17 cellular contexts compared by ENCODE assay signal in genomic region chr12:131747276-131747675, GRCh38.
"Had no signal": no experiment of that assay in that cellular context is flagged by ENCODE, and none has a peak within 500 bp of the region (broad histone marks: within the 10 kb centered on the region; RNA-seq: fewer than 3 reads in every experiment).

No MANE protein-coding gene starts in this region.

- H3K4me1 ChIP-seq: esophagus squamous epithelium, gastrocnemius medialis, prostate gland, right lobe of liver, SJCRH30, suprapubic skin, upper lobe of left lung had no signal

- H3K9me3 ChIP-seq: gastrocnemius medialis, prostate gland, right lobe of liver, SJCRH30, suprapubic skin, upper lobe of left lung had no signal

- H3K27ac ChIP-seq: esophagus squamous epithelium, gastrocnemius medialis, prostate gland, right lobe of liver, SJCRH30, suprapubic skin, upper lobe of left lung had no signal

- H3K27me3 ChIP-seq: esophagus squamous epithelium, gastrocnemius medialis, right lobe of liver, SJCRH30, suprapubic skin, upper lobe of left lung had no signal

- H3K4me3 ChIP-seq: esophagus squamous epithelium, gastrocnemius medialis, prostate gland, right lobe of liver, SJCRH30, suprapubic skin, upper lobe of left lung had no signal

- DNase-seq: activated CD4-positive, alpha-beta memory T cell treated with anti-CD3 and anti-CD28 coated beads for 36 hours; activated CD4-positive, CD25-positive, alpha-beta regulatory T cell treated with anti-CD3 and anti-CD28 coated beads, Interleukin-2, amount 50 U/mL, for 72 hours; activated CD8-positive, alpha-beta memory T cell treated with anti-CD3 and anti-CD28 coated beads, Interleukin-2, amount 50 U/mL, for 4 hours; activated naive CD4-positive, alpha-beta T cell treated with anti-CD3 and anti-CD28 coated beads for 36 hours; cerebellar nuclear complex; dermis blood vessel endothelial cell; esophagus squamous epithelium; gastrocnemius medialis; left ventricle myocardium superior; naive B cell; right lobe of liver; SJCRH30; stimulated activated naive CD4-positive, alpha-beta T cell; upper lobe of left lung had no signal

- H3K27ac Mint-ChIP-seq: activated CD4-positive, alpha-beta memory T cell treated with anti-CD3 and anti-CD28 coated beads for 36 hours; activated naive CD4-positive, alpha-beta T cell treated with anti-CD3 and anti-CD28 coated beads for 36 hours had no signal

- ATAC-seq: gastrocnemius medialis, left ventricle myocardium superior had no signal

- H3K4me3 Mint-ChIP-seq: activated CD4-positive, alpha-beta memory T cell treated with anti-CD3 and anti-CD28 coated beads for 36 hours; activated naive CD4-positive, alpha-beta T cell treated with anti-CD3 and anti-CD28 coated beads for 36 hours; brain had no signal

- H3K27me3 Mint-ChIP-seq: activated CD4-positive, alpha-beta memory T cell treated with anti-CD3 and anti-CD28 coated beads for 36 hours; brain; naive B cell had no signal
